In genomic region chr11:14308114-14308896, GRCh38 we compare ENCODE assay signal across 8 cellular contexts. TPM values are rescaled to one million over a fixed set of nuclear protein-coding genes. Genes with fewer than 3 reads are reported as not detected.
DNase-seq lines count a peak whose midpoint lies in the region; ATAC-seq and TF ChIP-seq lines count a peak whose summit lies in the region.

No MANE protein-coding gene starts in this region.

- no peaks in the 10 kb centered on the region for H3K36me3 ChIP-seq in right lobe of liver

- POLR2A ChIA-PET in activated CD4-positive, alpha-beta T cell treated with anti-CD3 and anti-CD28 coated beads for 36 hours (lab: Charles Lee): no interaction called here

- peaks cover 10% of the 10 kb centered on the region for H3K4me1 Mint-ChIP-seq in activated CD4-positive, alpha-beta T cell treated with anti-CD3 and anti-CD28 coated beads for 36 hours
- H3K4me1 Mint-ChIP-seq in activated naive CD4-positive, alpha-beta T cell treated with anti-CD3 and anti-CD28 coated beads, Interleukin-2, amount 10 ng/mL, durations not matched to agents 7 days and 5 days: peaks cover 26% of the 10 kb centered on the region

- H3K4me1 ChIP-seq in right lobe of liver: peaks cover 0 to 19% (median 10%) of the 10 kb centered on the region in 4 donors

- no peak overlapping the region for H3K27ac Mint-ChIP-seq in activated CD4-positive, alpha-beta T cell treated with anti-CD3 and anti-CD28 coated beads for 36 hours
- H3K27ac Mint-ChIP-seq in activated naive CD4-positive, alpha-beta T cell treated with anti-CD3 and anti-CD28 coated beads, Interleukin-2, amount 10 ng/mL, durations not matched to agents 7 days and 5 days: no peak overlapping the region

- CTCF ChIA-PET in activated CD4-positive, alpha-beta T cell treated with anti-CD3 and anti-CD28 coated beads for 36 hours (lab: Charles Lee): interaction anchor here (0.7 to 2.4 kb wide), 23 partner anchors 11 to 353 kb away, joined by 3 to 15 read pairs (median 4); no protein-coding TSS in a partner anchor
- CTCF ChIA-PET in activated naive CD4-positive, alpha-beta T cell treated with anti-CD3 and anti-CD28 coated beads, Interleukin-2, amount 10 ng/mL, durations not matched to agents 7 days and 5 days (lab: Charles Lee): interaction anchor here (0.6 to 4.6 kb wide), 24 partner anchors 9 to 537 kb away, joined by 3 to 20 read pairs (median 4); no protein-coding TSS in a partner anchor

- no peak overlapping the region for H3K4me3 Mint-ChIP-seq in activated CD4-positive, alpha-beta T cell treated with anti-CD3 and anti-CD28 coated beads for 36 hours
- H3K4me3 Mint-ChIP-seq in activated naive CD4-positive, alpha-beta T cell treated with anti-CD3 and anti-CD28 coated beads, Interleukin-2, amount 10 ng/mL, durations not matched to agents 7 days and 5 days: no peak overlapping the region

- H3K9me3 Mint-ChIP-seq in activated CD4-positive, alpha-beta T cell treated with anti-CD3 and anti-CD28 coated beads for 36 hours (ENCODE audit: low read depth): no peaks in the 10 kb centered on the region
- H3K9me3 Mint-ChIP-seq in activated naive CD4-positive, alpha-beta T cell treated with anti-CD3 and anti-CD28 coated beads, Interleukin-2, amount 10 ng/mL, durations not matched to agents 7 days and 5 days: no peaks in the 10 kb centered on the region

- peak; percentile 86 for ATAC-seq in activated CD4-positive, alpha-beta T cell treated with anti-CD3 and anti-CD28 coated beads for 36 hours
- ATAC-seq in HG02642 (IDR thresholded peaks at IDR 0.05; ENCODE audit: poor library complexity, unreplicated experiment): peak; percentile 37
- peak; percentile 79 to 83 (median 82) for ATAC-seq in right lobe of liver

- WGBS in right lobe of liver (ENCODE audit: insufficient coverage, low coverage, low lambda C conversion rate, missing lambda C conversion rate): 27% methylated on average over 5 of the region's 5 CpGs

- no peaks in the 10 kb centered on the region for H3K36me3 Mint-ChIP-seq in activated CD4-positive, alpha-beta T cell treated with anti-CD3 and anti-CD28 coated beads for 36 hours (ENCODE audit: low read depth)
- no peaks in the 10 kb centered on the region for H3K36me3 Mint-ChIP-seq in activated naive CD4-positive, alpha-beta T cell treated with anti-CD3 and anti-CD28 coated beads, Interleukin-2, amount 10 ng/mL, durations not matched to agents 7 days and 5 days

- intact Hi-C loops in activated CD4-positive, alpha-beta T cell treated with anti-CD3 and anti-CD28 coated beads for 36 hours (cut with DNase I, micrococcal nuclease): no loop called here
- intact Hi-C loops in right lobe of liver (cut with DNase I): loop anchor here in 1 of 2 donors (10.0 kb wide), 2 partner anchors 106 to 146 kb away; no protein-coding TSS in a partner anchor

- TF ChIP-seq CTCF in right lobe of liver (IDR thresholded peaks at IDR 0.05): peak; percentile 25 to 54 (median 51)

- no peak overlapping the region for H3K27ac ChIP-seq in right lobe of liver

- H3K9me3 ChIP-seq in right lobe of liver: no peaks in the 10 kb centered on the region

- H3K27me3 ChIP-seq in right lobe of liver: no peaks in the 10 kb centered on the region

- no peak for TF ChIP-seq POLR2A in right lobe of liver (IDR thresholded peaks at IDR 0.05)

- H3K27me3 Mint-ChIP-seq in activated CD4-positive, alpha-beta T cell treated with anti-CD3 and anti-CD28 coated beads for 36 hours: no peaks in the 10 kb centered on the region
- no peaks in the 10 kb centered on the region for H3K27me3 Mint-ChIP-seq in activated naive CD4-positive, alpha-beta T cell treated with anti-CD3 and anti-CD28 coated beads, Interleukin-2, amount 10 ng/mL, durations not matched to agents 7 days and 5 days

- no peak for DNase-seq in activated CD4-positive, alpha-beta T cell treated with anti-CD3 and anti-CD28 coated beads for 36 hours
- DNase-seq in activated CD4-positive, alpha-beta T cell treated with anti-CD3 and anti-CD28 coated beads for 48 hours: no peak
- peak; percentile 16 for DNase-seq in NCI-H345 treated with DMSO at 0.1 percent for 48 hours (lab: John Stamatoyannopoulos, UW; ENCODE audit: unreplicated experiment)
- DNase-seq in T47D (ENCODE audit: low read depth in 1 of 2, low spot score in 1 of 2): peak; percentile 18 to 40
- DNase-seq in right lobe of liver: no peak
- no peak for DNase-seq in activated naive CD4-positive, alpha-beta T cell treated with anti-CD3 and anti-CD28 coated beads, Interleukin-2, amount 10 ng/mL, durations not matched to agents 7 days and 5 days
- DNase-seq in stimulated activated CD4-positive, alpha-beta T cell treated with anti-CD3 and anti-CD28 coated beads, Interleukin-4, amount 100 ng/mL, for 1 hour: no peak

- H3K4me3 ChIP-seq in right lobe of liver: no peak overlapping the region

- in situ Hi-C loops in T47D (cut with HindIII; ENCODE audit: low pct_unique_long_range_greater_than_20kb, low sequenced_read_pairs): no loop called here

RNA-seq across cellular contexts. Expression of gene RRAS2, which starts 50.7 kb away (rescaled TPM):
- 10 to 100 TPM; 35.0 to 48.0 TPM for total RNA-seq in activated CD4-positive, alpha-beta T cell treated with anti-CD3 and anti-CD28 coated beads for 36 hours
- total RNA-seq in right lobe of liver: 10 to 100 TPM; 21.0 to 44.8 (median 31.1) TPM

Comparison
In these comparisons a context has a peak if more than half of its experiments do, and no peak if none do; other contexts are left out.
1. DNase-seq: peak in NCI-H345 treated with DMSO at 0.1 percent for 48 hours (single experiment) and T47D (2 of 2); none in activated CD4-positive, alpha-beta T cell treated with anti-CD3 and anti-CD28 coated beads for 36 hours (single experiment), activated CD4-positive, alpha-beta T cell treated with anti-CD3 and anti-CD28 coated beads for 48 hours (single experiment), right lobe of liver (0 of 3), activated naive CD4-positive, alpha-beta T cell treated with anti-CD3 and anti-CD28 coated beads, Interleukin-2, amount 10 ng/mL, durations not matched to agents 7 days and 5 days (single experiment) and stimulated activated CD4-positive, alpha-beta T cell treated with anti-CD3 and anti-CD28 coated beads, Interleukin-4, amount 100 ng/mL, for 1 hour (single experiment).
2. Peak in every context shown above with its lines, with median percentiles within 50 percentile points of each other: ATAC-seq.